ENCODE assay signal across 8 cellular contexts in the genomic region with DNA sequence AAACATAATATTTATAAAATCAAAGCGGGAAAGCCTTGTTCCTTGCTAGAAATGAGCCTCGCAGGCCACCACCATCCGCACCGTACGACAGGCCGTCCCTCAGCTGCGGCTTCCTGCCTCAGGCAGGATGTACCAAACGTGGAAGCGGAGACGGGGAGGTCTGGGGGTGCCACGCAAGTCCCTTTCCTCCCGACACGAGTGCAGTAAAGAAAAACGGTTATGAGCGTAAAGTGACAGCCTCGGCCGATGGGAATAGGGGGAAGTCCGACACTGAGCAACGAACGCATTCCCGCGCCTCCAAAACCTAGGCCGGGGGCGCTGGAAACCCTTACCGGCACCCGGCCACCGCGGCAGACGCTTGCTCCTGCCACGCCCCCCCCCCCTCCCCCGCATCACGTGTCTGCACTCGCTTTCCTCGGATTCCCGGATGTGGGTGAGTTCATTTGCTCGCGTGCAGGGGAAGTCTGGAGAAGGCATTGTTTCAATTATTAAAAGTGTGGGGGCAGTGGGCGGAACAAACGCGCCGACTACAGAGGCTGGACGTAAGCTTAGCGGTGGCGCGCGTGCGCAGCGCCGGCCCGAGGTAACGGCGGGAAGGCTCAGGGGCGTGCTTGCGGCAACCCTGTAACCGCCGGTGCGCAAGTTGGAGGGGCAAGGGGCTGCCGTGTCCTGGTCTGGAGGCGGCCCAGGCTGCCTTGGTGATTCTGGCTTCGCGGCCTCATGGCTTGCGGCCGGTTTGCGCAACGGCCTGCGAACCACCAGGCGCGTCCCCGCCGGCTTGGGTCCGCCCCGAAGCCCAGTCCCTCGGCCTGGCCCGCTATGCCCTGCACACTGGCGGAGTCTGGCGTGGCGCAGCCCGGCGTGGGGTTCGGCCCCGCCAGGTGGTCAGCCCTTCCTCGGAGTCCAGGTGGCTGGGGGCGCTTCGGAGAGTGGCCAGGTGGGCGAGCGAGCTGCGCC. TPM values are rescaled to one million over a fixed set of nuclear protein-coding genes. Genes with fewer than 3 reads are reported as not detected.
DNase-seq lines count a peak whose midpoint lies in the region; ATAC-seq, FAIRE-seq and TF ChIP-seq lines count a peak whose summit lies in the region.

A gene with protein sequence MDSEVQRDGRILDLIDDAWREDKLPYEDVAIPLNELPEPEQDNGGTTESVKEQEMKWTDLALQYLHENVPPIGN (minus strand): TSS at position 366 of the 957 bp plus-strand sequence. CDS start 3,081 bp downstream, outside the sequence.
A gene (plus strand): TSS at position 438 of the 957 bp plus-strand sequence. CDS start 9,264 bp downstream, outside the sequence.

- H3K9ac ChIP-seq in astrocyte (ENCODE audit: low read length), result peak within 1 kb of the TSS; percentile 92

- DNase-seq in NCI-H2029 (lab: John Stamatoyannopoulos, UW) (peak; percentile 93), T-helper 22 cell (ENCODE audit: low read depth) (peak; percentile 93), astrocyte (ENCODE audit: low read depth) (peak; percentile 99), hepatic stellate cell (ENCODE audit: low spot score) (peak; percentile 93), renal cortical epithelial cell (ENCODE audit: low read depth) (peak; percentile 96), cortex of kidney (lab: John Stamatoyannopoulos, UW) (no peak)

- TF ChIP-seq CTCF in astrocyte (IDR thresholded peaks at IDR 0.05; ENCODE audit: insufficient read depth, low read depth, low read length), result no peak

- H3K4me1 Mint-ChIP-seq in astrocyte (ENCODE audit: low read depth, unreplicated experiment), result peaks cover 32% of the 10 kb centered on the region

- peaks cover 2% of the 10 kb centered on the region for H3K36me3 Mint-ChIP-seq in astrocyte (ENCODE audit: low read depth, unreplicated experiment)

- ATAC-seq in GM18505 (IDR thresholded peaks at IDR 0.05; ENCODE audit: unreplicated experiment), result peak; percentile 76
- peak; percentile 74 for ATAC-seq in HG02973 (IDR thresholded peaks at IDR 0.05; ENCODE audit: unreplicated experiment)

- peaks cover 47% of the 10 kb centered on the region for H3K4me1 ChIP-seq in astrocyte (ENCODE audit: insufficient read depth, low read length)

- peak within 1 kb of the TSS; percentile 77 for H3K4me3 ChIP-seq in astrocyte (ENCODE audit: insufficient read depth, low read depth, low read length)

- no peaks in the 10 kb centered on the region for H3K27me3 ChIP-seq in astrocyte (ENCODE audit: insufficient read depth, low read length)

- peak within 1 kb of the TSS; percentile 86 for H3K4me2 ChIP-seq in astrocyte (ENCODE audit: low read length)

- no peaks in the 10 kb centered on the region for H4K20me1 ChIP-seq in astrocyte (ENCODE audit: insufficient read depth, low read length)

- H3K9me3 Mint-ChIP-seq in astrocyte (ENCODE audit: unreplicated experiment), result peaks cover 2% of the 10 kb centered on the region

- H3K27ac Mint-ChIP-seq in astrocyte (ENCODE audit: unreplicated experiment), result peak within 1 kb of the TSS; percentile 92

- H2AFZ ChIP-seq in astrocyte (ENCODE audit: low read depth, low read length), result peak within 1 kb of the TSS; percentile 77

- no peak for FAIRE-seq in astrocyte (lab: Jason Lieb, UNC)

- no peaks in the 10 kb centered on the region for H3K9me3 ChIP-seq in astrocyte (ENCODE audit: insufficient read depth, low read depth, low read length)

- H3K27ac ChIP-seq in astrocyte (ENCODE audit: low read depth, low read length), result peak within 1 kb of the TSS; percentile 98

- peak; percentile 82 for TF ChIP-seq POLR2A in GM18505 (IDR thresholded peaks at IDR 0.05; ENCODE audit: borderline replicate concordance, extremely low read depth, insufficient read depth, insufficient read length)

- peak within 1 kb of the TSS; percentile 96 for H3K4me3 Mint-ChIP-seq in astrocyte (ENCODE audit: unreplicated experiment)

- H3K36me3 ChIP-seq in astrocyte (ENCODE audit: insufficient read depth, low read length), result peaks cover 8% of the 10 kb centered on the region

- no peaks in the 10 kb centered on the region for H3K27me3 Mint-ChIP-seq in astrocyte (ENCODE audit: low read depth, unreplicated experiment)

- peaks cover 68% of the 10 kb centered on the region for H3K79me2 ChIP-seq in astrocyte (ENCODE audit: insufficient read depth, low read length)

RNA-seq across cellular contexts. Expression of the first gene that starts in this region (rescaled TPM):
- total RNA-seq in astrocyte, result 52.5 and 61.0 TPM in 2 replicates
- total RNA-seq in renal cortical epithelial cell, result 76.6 and 162 TPM in 2 replicates

RNA-seq across cellular contexts. Expression of the second gene that starts in this region (rescaled TPM):
- total RNA-seq in astrocyte, result 20.2 and 21.3 TPM in 2 replicates
- 10.8 and 31.3 TPM in 2 replicates for total RNA-seq in renal cortical epithelial cell
